25 cellular contexts compared by ENCODE assay signal in genomic region chr14:53855127-53855526, GRCh38.
DNase-seq lines count a peak whose midpoint lies in the region; ATAC-seq, FAIRE-seq and TF ChIP-seq lines count a peak whose summit lies in the region.
"Had no signal": no experiment of that assay in that cellular context is flagged by ENCODE, and none has a peak within 500 bp of the region (broad histone marks: within the 10 kb centered on the region; RNA-seq: fewer than 3 reads in every experiment).

No MANE protein-coding gene starts in this region.

- TF ChIP-seq POLR2A in A549 (IDR thresholded peaks at IDR 0.05; ENCODE audit: low read length) (no peak), right lobe of liver (IDR thresholded peaks at IDR 0.05) (no peak), GM18505 (IDR thresholded peaks at IDR 0.05; ENCODE audit: borderline replicate concordance, extremely low read depth, insufficient read depth, insufficient read length) (no peak)

- H3K9me3 ChIP-seq in A549 (no peaks in the 10 kb centered on the region), right lobe of liver (no peaks in the 10 kb centered on the region)
- H3K9me3 ChIP-seq: BLaER1 treated with 17β-estradiol and CSF1 and Interleukin-3, amounts not matched to agents 10 nM and 100 nM had no signal

- H3K9me3 Mint-ChIP-seq in immature natural killer cell = peaks cover 0 to 6% (median 1%) of the 10 kb centered on the region in 6 donors
- H3K9me3 Mint-ChIP-seq: CD8-positive, alpha-beta T cell had no signal

- peaks cover 45% of the 10 kb centered on the region for H3K4me1 ChIP-seq in A549
- peaks cover 0 to 24% (median 6%) of the 10 kb centered on the region in 4 donors for H3K4me1 ChIP-seq in right lobe of liver
- H3K4me1 ChIP-seq: BLaER1 treated with 17β-estradiol and CSF1 and Interleukin-3, amounts not matched to agents 10 nM and 100 nM had no signal

- peak overlapping the region; percentile 35 for H3K4me2 ChIP-seq in A549
- H3K4me2 ChIP-seq: BLaER1 treated with 17β-estradiol and CSF1 and Interleukin-3, amounts not matched to agents 10 nM and 100 nM had no signal

- TF ChIP-seq CTCF in A549 (IDR thresholded peaks at IDR 0.05) = no peak
- no peak for TF ChIP-seq CTCF in right lobe of liver (IDR thresholded peaks at IDR 0.05)

- H3K4me3 ChIP-seq in A549 (no peak overlapping the region), right lobe of liver (no peak overlapping the region)
- H3K4me3 ChIP-seq: BLaER1 treated with 17β-estradiol and CSF1 and Interleukin-3, amounts not matched to agents 10 nM and 100 nM had no signal

- H3K27ac ChIP-seq in A549 = peak overlapping the region; percentile 50 to 67
- H3K27ac ChIP-seq in right lobe of liver = no peak overlapping the region
- H3K27ac ChIP-seq: 22Rv1; BLaER1 treated with 17β-estradiol and CSF1 and Interleukin-3, amounts not matched to agents 10 nM and 100 nM; HL-60 had no signal

- no peaks in the 10 kb centered on the region for H3K36me3 Mint-ChIP-seq in immature natural killer cell
- H3K36me3 Mint-ChIP-seq: CD8-positive, alpha-beta T cell had no signal

- intact Hi-C loops in right lobe of liver (cut with DNase I) = no loop called here

- ATAC-seq in A549 (no peak), right lobe of liver (peak in 3 of 4 donors; percentile 13 to 60 (median 56)), GM18505 (IDR thresholded peaks at IDR 0.05; ENCODE audit: unreplicated experiment) (no peak)
- ATAC-seq: CD8-positive, alpha-beta T cell had no signal

- no peaks in the 10 kb centered on the region for H3K36me3 ChIP-seq in right lobe of liver
- H3K36me3 ChIP-seq: BLaER1 treated with 17β-estradiol and CSF1 and Interleukin-3, amounts not matched to agents 10 nM and 100 nM had no signal

- DNase-seq in A549 (ENCODE audit: low read depth in 1 of 2, low spot score in 1 of 2) (peak in 1 of 2 experiments; percentile 46), HT1080 (ENCODE audit: low read depth) (peak; percentile 69), right lobe of liver (no peak), NCI-H2029 (lab: John Stamatoyannopoulos, UW) (no peak), SK-N-DZ (ENCODE audit: low spot score) (no peak), immature natural killer cell (no peak)
- DNase-seq: CD8-positive, alpha-beta T cell; EL; GF-D8; IMR-90; NCI-H1417; NCI-H1694 treated with DMSO at 0.1 percent for 48 hours; NCI-H446 treated with DMSO at 0.1 percent for 48 hours; NCI-H526 treated with DMSO at 0.1 percent for 48 hours; OCI-M1; Right ventricle myocardium superior; SW 1271 had no signal

- TF ChIP-seq RAD21 in A549 (conservative IDR thresholded peaks at IDR 0.05 in 1 of 2, IDR thresholded peaks at IDR 0.05 in 1 of 2) = no peak

- CTCF ChIA-PET in A549 (lab: Yijun Ruan, JAX) = no interaction called here

- no peaks in the 10 kb centered on the region for H3K4me1 Mint-ChIP-seq in immature natural killer cell

- no peaks in the 10 kb centered on the region for H3K27me3 ChIP-seq in right lobe of liver
- H3K27me3 ChIP-seq: BLaER1 treated with 17β-estradiol and CSF1 and Interleukin-3, amounts not matched to agents 10 nM and 100 nM had no signal

- H3K4me3 Mint-ChIP-seq in immature natural killer cell = no peak overlapping the region
- H3K4me3 Mint-ChIP-seq: CD8-positive, alpha-beta T cell had no signal

- no peak for TF ChIP-seq EP300 in A549 (IDR thresholded peaks at IDR 0.05)

- FAIRE-seq in A549 (lab: Jason Lieb, UNC) (no peak), endometrium (lab: Jason Lieb, UNC) (peak; percentile 12)
- FAIRE-seq: GM19239, H54, HTR-8/SVneo had no signal

- H3K27me3 Mint-ChIP-seq in immature natural killer cell (ENCODE audit: low read depth in 3 of 3) = peaks cover 0 to 4% (median 0%) of the 10 kb centered on the region in 3 donors

- POLR2A ChIA-PET in A549 (lab: Yijun Ruan, JAX) = no interaction called here

- H3K27ac Mint-ChIP-seq in immature natural killer cell = no peak overlapping the region
- H3K27ac Mint-ChIP-seq: CD8-positive, alpha-beta T cell had no signal

TF ChIP-seq in A549, 52 proteins besides CTCF, POLR2A, EP300 and RAD21:
- TF ChIP-seq TFCP2L1 (CRISPR knock-in tag; IDR thresholded peaks at IDR 0.05) (no peak), FOSL2 (IDR thresholded peaks at IDR 0.05) (no peak), FOSL2 (CRISPR knock-in tag; IDR thresholded peaks at IDR 0.05) (peak; percentile 49), HOXB13 (CRISPR knock-in tag; IDR thresholded peaks at IDR 0.05; ENCODE audit: low read depth) (no peak), HOXA7 (CRISPR knock-in tag; IDR thresholded peaks at IDR 0.05) (no peak), ELK1 (IDR thresholded peaks at IDR 0.05; ENCODE audit: low read depth, low read length) (no peak), MAFK (IDR thresholded peaks at IDR 0.05; ENCODE audit: partially characterized antibody) (peak; percentile 71)

Comparison
In these comparisons a context has a peak if more than half of its experiments do, and no peak if none do; other contexts are left out.
1. ATAC-seq: peak in right lobe of liver (3 of 4); none in A549 (0 of 2) and GM18505 (single experiment).
2. H3K27ac ChIP-seq: peak in A549 (2 of 2); none in right lobe of liver (0 of 3).